In genomic region chr1:19096036-19096833, GRCh38 we compare ENCODE assay signal across 7 cellular contexts.
A peak's percentile ranks its signal among the peaks of the same experiment; 100 is the strongest.
DNase-seq lines count a peak whose midpoint lies in the region; ATAC-seq and TF ChIP-seq lines count a peak whose summit lies in the region.

No MANE protein-coding gene starts in this region.

- H3K4ac ChIP-seq in trophoblast cell (ENCODE audit: low read depth, low read length), result no peak overlapping the region

- no peak for ATAC-seq in GM18868 (IDR thresholded peaks at IDR 0.05; ENCODE audit: unreplicated experiment)

- peak overlapping the region in 3 of 8 donors; percentile 11 to 23 (median 20) for H3K27ac Mint-ChIP-seq in CD8-positive, alpha-beta memory T cell

- H2AK5ac ChIP-seq in trophoblast cell (ENCODE audit: low read length), result no peak overlapping the region

- H3K27me3 Mint-ChIP-seq in CD8-positive, alpha-beta memory T cell, result no peaks in the 10 kb centered on the region

- DNase-seq in PC-9 (peak in 1 of 2 experiments; percentile 49), fibroblast of pulmonary artery (ENCODE audit: low read depth) (peak; percentile 50), trophoblast cell (peak; percentile 9 to 50), NOMO-1 (lab: John Stamatoyannopoulos, UW; ENCODE audit: unreplicated experiment in 2 of 2) (no peak)
- DNase-seq in CD8-positive, alpha-beta memory T cell, result no peak

- H4K8ac ChIP-seq in trophoblast cell (ENCODE audit: low read depth, low read length), result no peak overlapping the region

- H3K4me1 ChIP-seq in PC-9 (replicated peaks; ENCODE audit: insufficient read depth) (no peaks in the 10 kb centered on the region), trophoblast cell (ENCODE audit: control insufficient read depth in 1 of 2, insufficient read depth in 2 of 2, low read length in 2 of 2) (no peaks in the 10 kb centered on the region)
- H3K4me1 ChIP-seq in CD8-positive, alpha-beta memory T cell (ENCODE audit: insufficient read depth, low read length), result no peaks in the 10 kb centered on the region

- no peaks in the 10 kb centered on the region for H3K9me3 Mint-ChIP-seq in CD8-positive, alpha-beta memory T cell

- no TSS peak for BruUV-seq in PC-9 (replicated peaks; lab: Mats Ljungman, UMichigan)

- H2BK120ac ChIP-seq in trophoblast cell (ENCODE audit: insufficient read depth, low read length, poor library complexity), result no peak overlapping the region

- POLR2A ChIA-PET in PC-9 (lab: Charles Lee; ENCODE audit: unreplicated experiment), result no interaction called here
- POLR2A ChIA-PET in CD8-positive, alpha-beta memory T cell (lab: Charles Lee), result interaction anchor here (0.6 kb wide), 2 partner anchors 202 to 509 kb away, joined by 3 to 4 read pairs; no protein-coding TSS in a partner anchor

- no peak overlapping the region for H3K23ac ChIP-seq in trophoblast cell (ENCODE audit: low read length)

- H3K4me2 ChIP-seq in PC-9 (no peak overlapping the region), trophoblast cell (ENCODE audit: low read length) (no peak overlapping the region)

- no peak overlapping the region for H3K14ac ChIP-seq in trophoblast cell (ENCODE audit: low read length)

- H3K4me3 ChIP-seq in PC-9 (no peak overlapping the region), fibroblast of pulmonary artery (replicated peaks; ENCODE audit: low read depth, low read length) (no peak overlapping the region), trophoblast cell (ENCODE audit: low read depth, low read length) (no peak overlapping the region)
- H3K4me3 ChIP-seq in CD8-positive, alpha-beta memory T cell (ENCODE audit: low read length), result no peak overlapping the region

- no peaks in the 10 kb centered on the region for H3F3A ChIP-seq in PC-9 (ENCODE audit: insufficient read depth, low read depth)

- no peaks in the 10 kb centered on the region for H3K27me3 ChIP-seq in PC-9 (ENCODE audit: insufficient read depth, low read depth)
- H3K27me3 ChIP-seq in trophoblast cell (ENCODE audit: insufficient read depth, low read length), result no peaks in the 10 kb centered on the region
- no peaks in the 10 kb centered on the region for H3K27me3 ChIP-seq in CD8-positive, alpha-beta memory T cell (ENCODE audit: insufficient read depth, low read length, poor library complexity, severe bottlenecking)

- H2BK5ac ChIP-seq in trophoblast cell (ENCODE audit: low read depth, low read length, poor library complexity), result no peak overlapping the region

- no peak overlapping the region for H4K91ac ChIP-seq in trophoblast cell (ENCODE audit: low read depth, low read length)

- WGBS in trophoblast cell (ENCODE audit: extremely low coverage, insufficient coverage, insufficient read length), result no CpG with 5 or more reads among the region's 7 CpGs

- TF ChIP-seq CTCF in GM12873 (IDR thresholded peaks at IDR 0.05; ENCODE audit: insufficient read depth, low read depth, low read length, missing control alignments) (peak; percentile 32), PC-9 (conservative IDR thresholded peaks at IDR 0.05) (peak; percentile 53; the same call in 1 of the 2 replicates), fibroblast of pulmonary artery (IDR thresholded peaks at IDR 0.05; ENCODE audit: low read length, missing control alignments) (peak; percentile 60)

- H3K79me1 ChIP-seq in trophoblast cell (ENCODE audit: low read length), result no peaks in the 10 kb centered on the region

- H3K9me3 ChIP-seq in PC-9 (ENCODE audit: insufficient read depth, low read depth), result no peaks in the 10 kb centered on the region
- H3K9me3 ChIP-seq in trophoblast cell (ENCODE audit: insufficient read depth, low read depth, low read length), result no peaks in the 10 kb centered on the region
- H3K9me3 ChIP-seq in CD8-positive, alpha-beta memory T cell (ENCODE audit: low read length), result no peaks in the 10 kb centered on the region

- H2AFZ ChIP-seq in PC-9 (no peak overlapping the region), trophoblast cell (ENCODE audit: insufficient read depth, low read length, poor library complexity) (no peak overlapping the region)

- intact Hi-C loops in PC-9 (cut with micrococcal nuclease; ENCODE audit: unreplicated experiment), result loop anchor here (1.0 kb wide), 2 partner anchors 189 to 212 kb away; no protein-coding TSS in a partner anchor

- H4K12ac ChIP-seq in trophoblast cell (ENCODE audit: low read depth, low read length), result no peak overlapping the region

- H3K27ac ChIP-seq in PC-9 (no peak overlapping the region), trophoblast cell (ENCODE audit: low read depth, low read length) (no peak overlapping the region)
- H3K27ac ChIP-seq in CD8-positive, alpha-beta memory T cell (ENCODE audit: low read depth, low read length), result no peak overlapping the region

- H3K4me1 Mint-ChIP-seq in CD8-positive, alpha-beta memory T cell, result no peaks in the 10 kb centered on the region

- H3K79me2 ChIP-seq in PC-9 (ENCODE audit: low read depth), result no peaks in the 10 kb centered on the region
- H3K79me2 ChIP-seq in trophoblast cell (ENCODE audit: control insufficient read depth, insufficient read depth, low read length, poor library complexity), result no peaks in the 10 kb centered on the region

- H3K18ac ChIP-seq in trophoblast cell (ENCODE audit: low read length), result no peak overlapping the region

- H3K36me3 Mint-ChIP-seq in CD8-positive, alpha-beta memory T cell, result peaks cover 18 to 100% (median 39%) of the 10 kb centered on the region in 3 donors

- no peak overlapping the region for H2BK12ac ChIP-seq in trophoblast cell (ENCODE audit: low read length)

- CTCF ChIA-PET in PC-9 (lab: Charles Lee), result interaction anchor here (0.6 to 1.9 kb wide), 5 partner anchors 183 to 719 kb away, joined by 3 to 8 read pairs (median 5); no protein-coding TSS in a partner anchor
- CTCF ChIA-PET in CD8-positive, alpha-beta memory T cell (lab: Charles Lee), result interaction anchor here (0.8 to 2.6 kb wide), 7 partner anchors 8 to 246 kb away, joined by 3 to 11 read pairs (median 5); no protein-coding TSS in a partner anchor

- no peaks in the 10 kb centered on the region for H4K20me1 ChIP-seq in PC-9 (ENCODE audit: insufficient read depth)

- H3K9ac ChIP-seq in trophoblast cell (ENCODE audit: low read length), result no peak overlapping the region

- H3K9me2 ChIP-seq in PC-9 (ENCODE audit: insufficient read depth), result no peaks in the 10 kb centered on the region

- H3K36me3 ChIP-seq in PC-9 (ENCODE audit: low read depth) (peaks cover 11% of the 10 kb centered on the region; the same call in 1 of the 2 replicates), trophoblast cell (ENCODE audit: control insufficient read depth in 1 of 2, insufficient read depth in 2 of 2, low read length in 2 of 2) (peaks cover 53 to 83% of the 10 kb centered on the region in 2 experiments)
- H3K36me3 ChIP-seq in CD8-positive, alpha-beta memory T cell (ENCODE audit: insufficient read depth, low read length), result peaks cover 92% of the 10 kb centered on the region

- no peak overlapping the region for H3K4me3 Mint-ChIP-seq in CD8-positive, alpha-beta memory T cell

Comparison
In these comparisons a context has a peak if more than half of its experiments do, and no peak if none do; other contexts are left out.
1. DNase-seq: peak in fibroblast of pulmonary artery (single experiment) and trophoblast cell (2 of 2); none in NOMO-1 (0 of 2) and CD8-positive, alpha-beta memory T cell (0 of 5).
2. Peak in every context shown above with its lines, with median percentiles within 50 percentile points of each other: CTCF ChIP-seq.